In genomic region chr5:177455036-177455660, GRCh38 we compare ENCODE assay signal across 8 cellular contexts. TPM values are rescaled to one million over a fixed set of nuclear protein-coding genes. Genes with fewer than 3 reads are reported as not detected.
DNase-seq lines count a peak whose midpoint lies in the region; ATAC-seq and TF ChIP-seq lines count a peak whose summit lies in the region.

No MANE protein-coding gene starts in this region.

- H3K27ac ChIP-seq in KOPT-K1 (ENCODE audit: low read depth, low read length, poor library complexity, severe bottlenecking), result peak overlapping the region; percentile 60
- peak overlapping the region; percentile 76 for H3K27ac ChIP-seq in parathyroid adenoma

- H3K4me2 ChIP-seq in parathyroid adenoma (ENCODE audit: low read length), result peak overlapping the region; percentile 96

- no peak overlapping the region for H3K27ac Mint-ChIP-seq in glutamatergic neuron (ENCODE audit: unreplicated experiment)
- no peak overlapping the region for H3K27ac Mint-ChIP-seq in type B pancreatic cell

- peak overlapping the region; percentile 60 for H3K4me3 ChIP-seq in parathyroid adenoma (ENCODE audit: low read depth, low read length)

- H3K4me1 Mint-ChIP-seq in glutamatergic neuron (ENCODE audit: low read depth, unreplicated experiment) (peaks cover 11% of the 10 kb centered on the region), type B pancreatic cell (ENCODE audit: unreplicated experiment) (peaks cover 24% of the 10 kb centered on the region)

- H3K9me3 ChIP-seq in KOPT-K1 (ENCODE audit: insufficient read depth, low read length, poor library complexity, severe bottlenecking) (no peaks in the 10 kb centered on the region), parathyroid adenoma (ENCODE audit: control insufficient read depth, low read length) (no peaks in the 10 kb centered on the region)

- H3K4me1 ChIP-seq in parathyroid adenoma, result peaks cover 8% of the 10 kb centered on the region

- H3K36me3 Mint-ChIP-seq in glutamatergic neuron (ENCODE audit: unreplicated experiment) (no peaks in the 10 kb centered on the region), type B pancreatic cell (peaks cover 5% of the 10 kb centered on the region)

- peaks cover 4% of the 10 kb centered on the region for H3K27me3 ChIP-seq in parathyroid adenoma (ENCODE audit: control insufficient read depth, insufficient read depth, low read length)

- peak overlapping the region; percentile 59 for H3K4me3 Mint-ChIP-seq in glutamatergic neuron (ENCODE audit: unreplicated experiment)
- peak overlapping the region; percentile 87 for H3K4me3 Mint-ChIP-seq in type B pancreatic cell

- ATAC-seq in GM21717 (IDR thresholded peaks at IDR 0.05; ENCODE audit: unreplicated experiment), result peak; percentile 40

- H3K9me3 Mint-ChIP-seq in glutamatergic neuron (ENCODE audit: unreplicated experiment) (peaks cover 33% of the 10 kb centered on the region), type B pancreatic cell (no peaks in the 10 kb centered on the region)

- H3K36me3 ChIP-seq in KOPT-K1 (ENCODE audit: insufficient read depth, low read length) (peaks cover 33% of the 10 kb centered on the region), parathyroid adenoma (ENCODE audit: control insufficient read depth, insufficient read depth, low read length) (no peaks in the 10 kb centered on the region)

- no peaks in the 10 kb centered on the region for H3K79me2 ChIP-seq in parathyroid adenoma

- H2AFZ ChIP-seq in parathyroid adenoma, result peak overlapping the region; percentile 63

- TF ChIP-seq CTCF in glutamatergic neuron (IDR thresholded peaks at IDR 0.05; ENCODE audit: partially characterized antibody, unreplicated experiment) (peak; percentile 83), parathyroid adenoma (IDR thresholded peaks at IDR 0.05) (peak; percentile 90), type B pancreatic cell (conservative IDR thresholded peaks at IDR 0.05) (peak; percentile 90)

- H3K27me3 Mint-ChIP-seq in glutamatergic neuron (ENCODE audit: unreplicated experiment) (peaks cover 37% of the 10 kb centered on the region), type B pancreatic cell (peaks cover 12% of the 10 kb centered on the region)

- H3K9ac ChIP-seq in parathyroid adenoma, result no peak overlapping the region

- DNase-seq in EL (peak; percentile 75), SHP77 (lab: John Stamatoyannopoulos, UW) (peak; percentile 75 to 90), glutamatergic neuron (peak; percentile 92), type B pancreatic cell (ENCODE audit: extremely low spot score, unreplicated experiment) (peak; percentile 95)
- peak; percentile 85 for DNase-seq in activated gamma-delta T cell treated with anti-CD3 and anti-CD28 coated beads, Interleukin-2, amount 50 U/mL, for 16 hours (ENCODE audit: low read depth)

RNA-seq across cellular contexts. Expression of gene PRR7, which starts 8.5 kb away (rescaled TPM):
- total RNA-seq in glutamatergic neuron (ENCODE audit: unreplicated experiment) (4.1 TPM), type B pancreatic cell (ENCODE audit: low replicate concordance) (5.9 and 8.8 TPM in 2 replicates)

RNA-seq across cellular contexts. Expression of gene DBN1, which starts 18.3 kb away (rescaled TPM):
- total RNA-seq in glutamatergic neuron (ENCODE audit: unreplicated experiment), result 1,261 TPM
- 200 and 269 TPM in 2 replicates for total RNA-seq in type B pancreatic cell (ENCODE audit: low replicate concordance)

RNA-seq across cellular contexts. Expression of gene GRK6, which starts 28.7 kb away (rescaled TPM):
- total RNA-seq in glutamatergic neuron (ENCODE audit: unreplicated experiment) (43.9 TPM), type B pancreatic cell (ENCODE audit: low replicate concordance) (46.1 and 47.3 TPM in 2 replicates)

RNA-seq across cellular contexts. Expression of gene PDLIM7, which starts 42.3 kb away (rescaled TPM):
- total RNA-seq in glutamatergic neuron (ENCODE audit: unreplicated experiment) (430 TPM), type B pancreatic cell (ENCODE audit: low replicate concordance) (66.5 and 187 TPM in 2 replicates)

RNA-seq across cellular contexts. Expression of gene F12, which starts 45.8 kb away (rescaled TPM):
- 5.4 TPM for total RNA-seq in glutamatergic neuron (ENCODE audit: unreplicated experiment)
- 3.2 and 5.7 TPM in 2 replicates for total RNA-seq in type B pancreatic cell (ENCODE audit: low replicate concordance)

Comparison
In these comparisons a context has a peak if more than half of its experiments do, and no peak if none do; other contexts are left out.
1. Peak in every context shown above with its lines: DNase-seq, ATAC-seq, H3K4me3 ChIP-seq and H3K27ac ChIP-seq.